9 cellular contexts compared by ENCODE assay signal in the genomic region with DNA sequence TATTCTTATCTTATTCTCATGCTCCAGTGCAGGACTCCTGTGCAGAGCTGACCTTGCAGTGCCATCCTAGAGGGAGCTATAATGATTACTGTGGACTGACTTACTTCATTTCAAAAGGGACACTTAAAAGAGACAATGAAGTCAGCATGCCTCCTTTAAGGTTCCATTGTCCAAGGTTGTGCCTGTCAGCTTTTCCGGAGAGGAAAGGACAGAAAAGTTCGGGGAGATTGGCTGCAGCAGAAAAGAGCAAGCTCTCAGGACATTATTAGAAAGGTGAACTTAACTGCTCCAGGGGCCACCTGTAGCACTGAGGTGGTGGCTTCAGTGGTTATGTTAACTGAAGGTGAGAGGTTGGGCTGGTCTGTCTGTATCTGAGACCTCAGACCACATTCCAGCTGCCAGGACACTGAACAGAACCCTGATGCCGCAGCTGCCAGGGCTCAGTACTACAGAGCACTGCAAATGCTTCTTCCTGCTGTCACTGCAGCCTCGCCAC.
DNase-seq lines count a peak whose midpoint lies in the region; ATAC-seq and TF ChIP-seq lines count a peak whose summit lies in the region.
"Had no signal": no experiment of that assay in that cellular context is flagged by ENCODE, and none has a peak within 500 bp of the region (broad histone marks: within the 10 kb centered on the region; RNA-seq: fewer than 3 reads in every experiment).

No MANE protein-coding gene starts in this region.

- no peaks in the 10 kb centered on the region for H3K27me3 ChIP-seq in left ventricle myocardium inferior (ENCODE audit: low read depth)
- no peaks in the 10 kb centered on the region for H3K27me3 ChIP-seq in right atrium auricular region
- H3K27me3 ChIP-seq in ectodermal cell (ENCODE audit: control insufficient read depth, insufficient read depth, low read length, poor library complexity, severe bottlenecking): no peaks in the 10 kb centered on the region
- H3K27me3 ChIP-seq: BLaER1 had no signal

- H3K4me3 ChIP-seq in left ventricle myocardium inferior (no peak overlapping the region), right atrium auricular region (no peak overlapping the region), ectodermal cell (ENCODE audit: insufficient read depth, low read depth, low read length) (no peak overlapping the region)
- H3K4me3 ChIP-seq: BLaER1 had no signal

- H3K27ac ChIP-seq in left ventricle myocardium inferior (replicated peaks) (no peak overlapping the region), right atrium auricular region (no peak overlapping the region), ectodermal cell (ENCODE audit: insufficient read depth, low read depth, low read length, poor library complexity, severe bottlenecking) (peak overlapping the region; percentile 57)
- H3K27ac ChIP-seq: BLaER1 had no signal

- intact Hi-C loops in left ventricle myocardium inferior (cut with micrococcal nuclease): no loop called here

- WGBS in ectodermal cell, 2 experiments: 33 to 40% methylated on average over 4 of the region's 4 CpGs

- peak; percentile 86 for ATAC-seq in HG03520 (IDR thresholded peaks at IDR 0.05; ENCODE audit: unreplicated experiment)

- peak; percentile 24 for TF ChIP-seq CTCF in left ventricle myocardium inferior (IDR thresholded peaks at IDR 0.05; ENCODE audit: borderline replicate concordance)
- TF ChIP-seq CTCF in right atrium auricular region (IDR thresholded peaks at IDR 0.05): peak in 1 of 2 donors; percentile 25

- H3K36me3 ChIP-seq in left ventricle myocardium inferior: no peaks in the 10 kb centered on the region
- H3K36me3 ChIP-seq in right atrium auricular region: no peaks in the 10 kb centered on the region
- H3K36me3 ChIP-seq in ectodermal cell (ENCODE audit: control insufficient read depth, insufficient read depth, low read length): no peaks in the 10 kb centered on the region
- H3K36me3 ChIP-seq: BLaER1 had no signal

- H3K9me3 ChIP-seq in left ventricle myocardium inferior (replicated peaks): peaks cover 21% of the 10 kb centered on the region
- no peaks in the 10 kb centered on the region for H3K9me3 ChIP-seq in right atrium auricular region
- H3K9me3 ChIP-seq in ectodermal cell (ENCODE audit: control insufficient read depth, low read length): no peaks in the 10 kb centered on the region

- DNase-seq in left ventricle myocardium inferior (no peak), right atrium auricular region (ENCODE audit: low spot score) (no peak), NCI-H1694 treated with DMSO at 0.1 percent for 48 hours (lab: John Stamatoyannopoulos, UW) (no peak), HPDE6-E6E7 (ENCODE audit: extremely low spot score) (no peak), mucosa of gallbladder (ENCODE audit: low spot score) (no peak)
- DNase-seq in stimulated activated CD4-positive, alpha-beta T cell treated with anti-CD3 and anti-CD28 coated beads, Interleukin-12 subunit alpha, Interleukin-12 subunit beta, amount 100 ng/mL, for 4 hours: no peak

- no peaks in the 10 kb centered on the region for H3K4me1 ChIP-seq in left ventricle myocardium inferior
- H3K4me1 ChIP-seq in right atrium auricular region: no peaks in the 10 kb centered on the region
- H3K4me1 ChIP-seq in ectodermal cell (ENCODE audit: control insufficient read depth, insufficient read depth, low read length): peaks cover 6% of the 10 kb centered on the region
